In the genomic region with DNA sequence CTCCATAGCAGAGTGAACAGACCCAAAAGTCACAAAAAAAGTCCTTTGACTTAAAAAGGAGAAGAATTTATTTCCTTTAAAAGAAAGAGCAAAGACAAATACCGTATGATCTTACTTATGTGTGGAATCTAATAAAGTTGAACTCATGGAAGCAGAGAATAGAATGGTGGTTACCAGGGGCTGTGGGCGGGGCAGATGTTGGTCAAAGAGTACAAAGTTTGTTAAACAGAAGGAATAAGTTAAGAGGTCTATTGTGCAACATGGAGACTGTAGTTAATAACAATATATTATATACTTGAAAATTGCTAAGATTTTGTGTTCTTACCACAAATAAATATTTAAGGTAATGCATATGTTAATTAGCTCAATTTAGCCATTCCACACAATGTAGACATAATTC, we compare ENCODE assay signal across 31 cellular contexts.
"Had no signal": no experiment of that assay in that cellular context is flagged by ENCODE, and none has a peak within 500 bp of the region (broad histone marks: within the 10 kb centered on the region; RNA-seq: fewer than 3 reads in every experiment).

No MANE protein-coding gene starts in this region.

- ATAC-seq: heart left ventricle; left colon; left lung; lower lobe of right lung; natural killer cell; psoas muscle; sciatic nerve; stimulated activated naive B cell treated with anti-CD40 and anti-IgM and Interleukin-4, amounts not matched to agents 10 μg/mL and 1 μg/mL and 100 μg/mL, for 72 hours; stimulated activated naive CD8-positive, alpha-beta T cell treated with anti-CD3 and anti-CD28 coated beads, Interleukin-15, Interleukin-2, amounts not matched to agents 100 U/mL and 50 U/mL, for 24 hours had no signal

- H3K27ac ChIP-seq: heart left ventricle, left lung, lower lobe of right lung, neural progenitor cell, neutrophil, ovary, psoas muscle, right atrium auricular region, stomach, testis, thyroid gland, transverse colon, upper lobe of left lung, vagina had no signal

- H3K36me3 ChIP-seq: heart left ventricle, left lung, lower lobe of right lung, neural progenitor cell, neutrophil, ovary, right atrium auricular region, stomach, thyroid gland, transverse colon, upper lobe of left lung, vagina had no signal

- H3K4me3 ChIP-seq: heart left ventricle, left lung, lower lobe of right lung, neural progenitor cell, ovary, psoas muscle, right atrium auricular region, smooth muscle cell, stomach, testis, thyroid gland, transverse colon, upper lobe of left lung, vagina had no signal

- H3K4me1 ChIP-seq: heart left ventricle, left lung, lower lobe of right lung, neural progenitor cell, psoas muscle, right atrium auricular region, stomach, testis, thyroid gland, transverse colon, upper lobe of left lung, vagina had no signal

- H3K9ac ChIP-seq: neural progenitor cell had no signal

- H3K27me3 ChIP-seq: left lung, neural progenitor cell, neutrophil, ovary, right atrium auricular region, stomach, testis, thyroid gland, transverse colon, upper lobe of left lung, vagina had no signal

- H3K4me2 ChIP-seq: neural progenitor cell, smooth muscle cell had no signal

- H2AFZ ChIP-seq: neural progenitor cell had no signal

- DNase-seq: heart left ventricle; hypothalamus; immature natural killer cell; kidney; left colon; left lung; lower lobe of right lung; mammary epithelial cell; mesendoderm; naive B cell; natural killer cell; nephron progenitor cell; ovary; psoas muscle; stimulated activated CD4-positive, alpha-beta T cell treated with anti-CD3 and anti-CD28 coated beads, Interleukin-1b, Interleukin-23, amount 100 ng/mL, for 48 hours; stimulated activated CD4-positive, alpha-beta T cell treated with anti-CD3 and anti-CD28 coated beads, Interleukin-2, amount 100 ng/mL, for 48 hours; stimulated activated CD4-positive, alpha-beta T cell treated with anti-CD3 and anti-CD28 coated beads, Interleukin-4, amount 100 ng/mL, for 4 hours; stimulated activated CD8-positive, alpha-beta memory T cell treated with anti-CD3 and anti-CD28 coated beads, Interleukin-4, amount 100 ng/mL, for 48 hours; stimulated activated naive B cell treated with anti-CD40 and anti-IgM and Interleukin-4, amounts not matched to agents 10 μg/mL and 1 μg/mL and 100 μg/mL, for 72 hours; stimulated activated naive CD8-positive, alpha-beta T cell treated with anti-CD3 and anti-CD28 coated beads, Interleukin-15, Interleukin-2, amounts not matched to agents 100 U/mL and 50 U/mL, for 24 hours; stomach; testis; thyroid gland; transverse colon; upper lobe of left lung had no signal

- H3K9me3 ChIP-seq: heart left ventricle, left lung, lower lobe of right lung, neutrophil, ovary, psoas muscle, right atrium auricular region, stomach, testis, thyroid gland, transverse colon, upper lobe of left lung, vagina had no signal
